In genomic region chr2:24047703-24048033, GRCh38 we compare ENCODE assay signal across 1 cellular context.
A peak's percentile ranks its signal among the peaks of the same experiment; 100 is the strongest.
TF ChIP-seq lines count a peak whose summit lies in the region.

No MANE protein-coding gene starts in this region.

TF ChIP-seq in K562, 482 proteins besides CTCF, POLR2A, EP300 and RAD21 (continued from another document):
- TF ChIP-seq ZBTB49 (CRISPR knock-in tag; IDR thresholded peaks at IDR 0.05; ENCODE audit: borderline replicate concordance), result 0 out of 2 replicates have a peak, but pooled peaks have one; percentile 14
